Comparison of ENCODE assay signal across 1 cellular context in genomic region chr12:121849660-121850059, GRCh38.
TF ChIP-seq lines count a peak whose summit lies in the region.

No MANE protein-coding gene starts in this region.

TF ChIP-seq in GM12878, 131 proteins besides CTCF, POLR2A, EP300 and RAD21:
- peak; percentile 73; the same call in 1 of the 2 replicates for TF ChIP-seq SPI1 (IDR thresholded peaks at IDR 0.05; ENCODE audit: borderline replicate concordance, insufficient read depth, low read depth, low read length)
- TF ChIP-seq RELA (IDR thresholded peaks at IDR 0.05; ENCODE audit: borderline replicate concordance, partially characterized antibody): no peak
